Comparison of ENCODE assay signal across 28 cellular contexts in genomic region chr12:113181975-113182374, GRCh38. TPM values are rescaled to one million over a fixed set of nuclear protein-coding genes. Genes with fewer than 3 reads are reported as not detected.
DNase-seq lines count a peak whose midpoint lies in the region; ATAC-seq, FAIRE-seq and TF ChIP-seq lines count a peak whose summit lies in the region.
"Had no signal": no experiment of that assay in that cellular context is flagged by ENCODE, and none has a peak within 500 bp of the region (broad histone marks: within the 10 kb centered on the region; RNA-seq: fewer than 3 reads in every experiment).

No MANE protein-coding gene starts in this region.

- in situ Hi-C loops in K562 (cut with MboI) = loop anchor here (25.0 kb wide), 1 partner anchor 230 kb away; the partner anchor contains the start of genes SDS and SDSL

- TF ChIP-seq POLR2A in K562 (conservative IDR thresholded peaks at IDR 0.05) (no peak), stomach (IDR thresholded peaks at IDR 0.05) (no peak)

- no peak overlapping the region for H3K4me3 Mint-ChIP-seq in activated T-cell treated with anti-CD3 and anti-CD28 coated beads, Interleukin-2, amount 50 U/mL, for 72 hours
- no peak overlapping the region for H3K4me3 Mint-ChIP-seq in CD4-positive, alpha-beta T cell
- H3K4me3 Mint-ChIP-seq: H9, HFFc6 had no signal

- CTCF ChIA-PET in CD4-positive, alpha-beta T cell (lab: Charles Lee) = no interaction called here
- CTCF ChIA-PET in K562 (lab: Yijun Ruan, JAX; ENCODE audit: low intra/inter-chr PET ratio) = no interaction called here

- H2AFZ ChIP-seq in Loucy (ENCODE audit: low read length) (no peak overlapping the region), K562 (ENCODE audit: low read depth, low read length) (no peak overlapping the region)
- H2AFZ ChIP-seq: GM23248 had no signal

- H3K27ac Mint-ChIP-seq in activated T-cell treated with anti-CD3 and anti-CD28 coated beads, Interleukin-2, amount 50 U/mL, for 72 hours = peak overlapping the region; percentile 54
- peak overlapping the region; percentile 63 for H3K27ac Mint-ChIP-seq in CD4-positive, alpha-beta T cell
- H3K27ac Mint-ChIP-seq: H9, HFFc6 had no signal

- H3K9ac ChIP-seq in Loucy (ENCODE audit: low read depth, low read length, poor library complexity, severe bottlenecking) = peak overlapping the region; percentile 28
- H3K9ac ChIP-seq in K562 (ENCODE audit: insufficient read depth in 1 of 2, low read depth in 2 of 2, low read length in 2 of 2) = no peak overlapping the region
- H3K9ac ChIP-seq: GM23248 had no signal

- H3K4me1 ChIP-seq in Loucy (ENCODE audit: insufficient read depth, low read length, poor library complexity, severe bottlenecking) (peaks cover 27% of the 10 kb centered on the region), K562 (replicated peaks in 1 of 2; ENCODE audit: control insufficient read depth in 2 of 2, insufficient read depth in 2 of 2, low read length in 2 of 2) (peaks cover 18 to 33% of the 10 kb centered on the region in 2 experiments; a peak in 4 of 5 replicates), stomach (peaks cover 21 to 47% (median 27%) of the 10 kb centered on the region in 4 donors)

- intact Hi-C loops in CD4-positive, alpha-beta T cell (cut with DNase I, micrococcal nuclease) = loop anchor here in 1 of 2 experiments (10.0 kb wide), 1 partner anchor 1497 kb away; the partner anchor contains the start of genes ACAD10 and BRAP
- intact Hi-C loops in K562 (cut with micrococcal nuclease) (no loop called here), stomach (cut with DNase I; ENCODE audit: low total_unique reads) (no loop called here)

- TF ChIP-seq CTCF in CD4-positive, alpha-beta T cell (IDR thresholded peaks at IDR 0.05) = no peak
- TF ChIP-seq CTCF in Loucy (conservative IDR thresholded peaks at IDR 0.05; ENCODE audit: low read length) (no peak), K562 (IDR thresholded peaks at IDR 0.05 in 2 of 3, conservative IDR thresholded peaks at IDR 0.05 in 1 of 3; ENCODE audit: insufficient read depth in 2 of 3, low read depth in 1 of 3, low read length in 3 of 3) (no peak), stomach (IDR thresholded peaks at IDR 0.05) (no peak)

- H3K36me3 ChIP-seq in Loucy (ENCODE audit: insufficient read depth, low read length) (peaks cover 40% of the 10 kb centered on the region; the same call in 1 of the 2 replicates), K562 (ENCODE audit: control insufficient read depth, insufficient read depth, low read length) (peaks cover 71% of the 10 kb centered on the region), stomach (peaks cover 38 to 56% (median 44%) of the 10 kb centered on the region in 4 donors)

- no peaks in the 10 kb centered on the region for H3K9me2 ChIP-seq in Loucy (replicated peaks; ENCODE audit: low read depth, low read length)

- H4K20me1 ChIP-seq in Loucy (ENCODE audit: insufficient read depth, low read length, poor library complexity, severe bottlenecking) = peaks cover 45% of the 10 kb centered on the region
- H4K20me1 ChIP-seq in K562 (replicated peaks; ENCODE audit: control insufficient read depth, insufficient read depth, low read length) = peaks cover 9% of the 10 kb centered on the region

- H3K4me2 ChIP-seq in Loucy (ENCODE audit: low read depth, low read length, poor library complexity, severe bottlenecking) (peak overlapping the region; percentile 96), K562 (ENCODE audit: insufficient read depth, low read length) (no peak overlapping the region)
- H3K4me2 ChIP-seq: A549 had no signal

- H3K9me3 Mint-ChIP-seq in activated T-cell treated with anti-CD3 and anti-CD28 coated beads, Interleukin-2, amount 50 U/mL, for 72 hours = peaks cover 0 to 1% of the 10 kb centered on the region in 2 donors
- no peaks in the 10 kb centered on the region for H3K9me3 Mint-ChIP-seq in CD4-positive, alpha-beta T cell
- H3K9me3 Mint-ChIP-seq: H9 had no signal

- POLR2A ChIA-PET in CD4-positive, alpha-beta T cell (lab: Charles Lee) = no interaction called here
- POLR2A ChIA-PET in K562 (lab: Yijun Ruan, JAX) = interaction anchor here (0.6 to 1.0 kb wide), 2 partner anchors 25 to 702 kb away, joined by 4 to 5 read pairs; no protein-coding TSS in a partner anchor

- no peaks in the 10 kb centered on the region for H3K9me3 ChIP-seq in CD4-positive, alpha-beta T cell (ENCODE audit: control insufficient read depth, low read length)
- H3K9me3 ChIP-seq in Loucy (ENCODE audit: insufficient read depth, low read depth, low read length) = no peaks in the 10 kb centered on the region
- H3K9me3 ChIP-seq in K562 (replicated peaks; ENCODE audit: control insufficient read depth, insufficient read depth, low read depth, low read length) = no peaks in the 10 kb centered on the region
- H3K9me3 ChIP-seq in stomach = peaks cover 0 to 3% (median 0%) of the 10 kb centered on the region in 4 donors
- H3K9me3 ChIP-seq: BE2C, MG63 had no signal

- no peak overlapping the region for H3K27ac ChIP-seq in CD4-positive, alpha-beta T cell (ENCODE audit: low read depth, low read length)
- no peak overlapping the region for H3K27ac ChIP-seq in K562 (ENCODE audit: extremely low read depth, low read depth, low read length)
- H3K27ac ChIP-seq in stomach = no peak overlapping the region
- H3K27ac ChIP-seq: A549, GM23248 had no signal

- H3F3A ChIP-seq in Loucy (ENCODE audit: low read depth) = no peaks in the 10 kb centered on the region

- H3K79me2 ChIP-seq in Loucy (ENCODE audit: insufficient read depth, low read length) (peaks cover 54% of the 10 kb centered on the region), K562 (ENCODE audit: control insufficient read depth, insufficient read depth, low read length) (peaks cover 69% of the 10 kb centered on the region)

- 85% methylated on average over 3 of the region's 3 CpGs for WGBS in K562 (ENCODE audit: insufficient coverage, low coverage, missing lambda C conversion rate)
- WGBS in stomach, 5 donors = 85 to 91% (median 90%) methylated on average over 3 of the region's 3 CpGs

- no peak for TF ChIP-seq RAD21 in K562 (CRISPR knock-in tag; conservative IDR thresholded peaks at IDR 0.05 in 1 of 2, IDR thresholded peaks at IDR 0.05 in 1 of 2)

- no peaks in the 10 kb centered on the region for H3K27me3 ChIP-seq in CD4-positive, alpha-beta T cell (ENCODE audit: control insufficient read depth, insufficient read depth, low read length)
- H3K27me3 ChIP-seq in Loucy (ENCODE audit: insufficient read depth, low read length, poor library complexity, severe bottlenecking) (no peaks in the 10 kb centered on the region), K562 (ENCODE audit: control insufficient read depth in 2 of 2, insufficient read depth in 2 of 2, low read length in 2 of 2) (no peaks in the 10 kb centered on the region), stomach (no peaks in the 10 kb centered on the region)
- H3K27me3 ChIP-seq: BE2C, MG63 had no signal

- H3K4me1 Mint-ChIP-seq in activated T-cell treated with anti-CD3 and anti-CD28 coated beads, Interleukin-2, amount 50 U/mL, for 72 hours (ENCODE audit: low read depth) = peaks cover 30% of the 10 kb centered on the region
- H3K4me1 Mint-ChIP-seq in CD4-positive, alpha-beta T cell (ENCODE audit: low read depth) = peaks cover 31% of the 10 kb centered on the region

- TF ChIP-seq EP300 in K562 (IDR thresholded peaks at IDR 0.05; ENCODE audit: low read length) (no peak), stomach (IDR thresholded peaks at IDR 0.05) (no peak)

- ATAC-seq in activated T-cell treated with anti-CD3 and anti-CD28 coated beads, Interleukin-2, amount 50 U/mL, for 72 hours (replicated peaks in 1 of 2) = no peak
- ATAC-seq in CD4-positive, alpha-beta T cell (ENCODE audit: poor library complexity) = no peak
- ATAC-seq in K562 (no peak), GM19328 (IDR thresholded peaks at IDR 0.05; ENCODE audit: unreplicated experiment) (no peak), HG03139 (IDR thresholded peaks at IDR 0.05; ENCODE audit: unreplicated experiment) (no peak)
- ATAC-seq: A549, PC-3 had no signal

- H3K9me1 ChIP-seq in K562 (ENCODE audit: control insufficient read depth, insufficient read depth, low read length) = no peaks in the 10 kb centered on the region

- peak overlapping the region; percentile 35 for H3K4me3 ChIP-seq in Loucy (ENCODE audit: low read length, poor library complexity, severe bottlenecking)
- no peak overlapping the region for H3K4me3 ChIP-seq in K562
- no peak overlapping the region for H3K4me3 ChIP-seq in stomach
- H3K4me3 ChIP-seq: A549, GM23248, MG63 had no signal

- FAIRE-seq in K562 (lab: Jason Lieb, UNC) = no peak
- FAIRE-seq: A549, GM12891 had no signal

- no TSS peak for BruUV-seq in K562 (replicated peaks; lab: Mats Ljungman, UMichigan)

- no peaks in the 10 kb centered on the region for H3K27me3 Mint-ChIP-seq in activated T-cell treated with anti-CD3 and anti-CD28 coated beads, Interleukin-2, amount 50 U/mL, for 72 hours (ENCODE audit: low read depth)
- no peaks in the 10 kb centered on the region for H3K27me3 Mint-ChIP-seq in CD4-positive, alpha-beta T cell

- H3K36me3 Mint-ChIP-seq in activated T-cell treated with anti-CD3 and anti-CD28 coated beads, Interleukin-2, amount 50 U/mL, for 72 hours (ENCODE audit: insufficient read depth in 2 of 2) = peaks cover 4 to 16% of the 10 kb centered on the region in 2 donors
- peaks cover 79% of the 10 kb centered on the region for H3K36me3 Mint-ChIP-seq in CD4-positive, alpha-beta T cell (ENCODE audit: low read depth)

- DNase-seq in activated T-cell treated with anti-CD3 and anti-CD28 coated beads, Interleukin-2, amount 50 U/mL, for 72 hours = no peak
- DNase-seq in activated T-cell treated with anti-CD3 and anti-CD28 coated beads, Interleukin-2, amount 50 U/mL, for 48 hours = no peak
- no peak for DNase-seq in CD4-positive, alpha-beta T cell
- no peak for DNase-seq in K562 (ENCODE audit: extremely low read depth in 1 of 4, low spot score in 3 of 4)
- DNase-seq in stomach = no peak
- DNase-seq: BE2C, COR-L47, DMS79 treated with DMSO at 0.1 percent for 48 hours, GM23248, H9, HFFc6, Kasumi-1, MG63, NCI-H1417, NCI-H1694 treated with DMSO at 0.1 percent for 48 hours, NCI-H2081 treated with DMSO at 0.1 percent for 48 hours, NCI-H446, NCI-H526, PC-3, Right ventricle myocardium superior had no signal

RNA-seq across cellular contexts. Expression of gene DDX54, which starts 3.3 kb away (rescaled TPM):
- total RNA-seq in activated T-cell treated with anti-CD3 and anti-CD28 coated beads, Interleukin-2, amount 50 U/mL, for 72 hours = 10 to 100 TPM; 81.4 to 82.7 TPM
- total RNA-seq in CD4-positive, alpha-beta T cell = 10 to 100 TPM; 56.8 to 61.1 TPM
- total RNA-seq in K562 (2011; cell fraction: chromatin; rRNA removed; ENCODE audit: low replicate concordance) = 60.9 and 181 TPM in 2 replicates
- 87.0 and 87.2 TPM in 2 replicates for total RNA-seq in K562 (2011; cell fraction: nucleolus; rRNA removed)
- 56.8 and 61.4 TPM in 2 replicates for total RNA-seq in K562 (2011; cell fraction: nucleoplasm; rRNA removed)
- total RNA-seq in K562 (2014; rRNA removed) (100 and 135 TPM in 2 replicates), K562 (2014; rRNA removed; fragmentation: Illumina TruSeq; extraction: Trizol) (23.9 and 25.8 TPM in 2 replicates), K562 (2015; rRNA removed; fragmentation: Illumina TruSeq; extraction: Trizol) (48.5 and 51.4 TPM in 2 replicates), K562 (2021) (128 and 132 TPM in 2 replicates), stomach (100 to 1,000 TPM in 1 of 5 donors, 10 to 100 TPM in 4; 14.6 to 167 (median 41.7) TPM)
- polyA plus RNA-seq in K562 (2011; rRNA removed) (56.6 and 80.5 TPM in 2 replicates), K562 (2014; fragmentation: Illumina TruSeq; extraction: Trizol) (44.4 and 77.7 TPM in 2 replicates), K562 (2014; fragmentation: Nextera tagmentation; extraction: Ambion mirVana) (1 to 10 TPM; 1.4 to 3.1 TPM), K562 (2014; rRNA removed) (74.4 and 107 TPM in 2 replicates), stomach (10 to 100 TPM; 28.5 to 64.6 (median 34.1) TPM)
- polyA plus RNA-seq in K562 (2011; cell fraction: cytosol; rRNA removed) = 71.0 and 78.8 TPM in 2 replicates
- polyA plus RNA-seq in K562 (2011; cell fraction: nucleus; rRNA removed) = 76.8 and 95.6 TPM in 2 replicates
- polyA plus RNA-seq in K562 (2012) = 48.8 and 67.9 TPM in 2 replicates
- 47.0 and 50.2 TPM in 2 replicates for polyA minus RNA-seq in K562 (2011; rRNA and poly(A)+ RNA removed)
- polyA minus RNA-seq in K562 (2011; cell fraction: cytosol; rRNA and poly(A)+ RNA removed) = 52.1 and 64.3 TPM in 2 replicates
- 31.1 and 49.1 TPM in 2 replicates for polyA minus RNA-seq in K562 (2011; cell fraction: nucleus; rRNA and poly(A)+ RNA removed)

RNA-seq across cellular contexts. Expression of gene RITA1, which starts 3.5 kb away (rescaled TPM):
- total RNA-seq in activated T-cell treated with anti-CD3 and anti-CD28 coated beads, Interleukin-2, amount 50 U/mL, for 72 hours = 10 to 100 TPM; 21.3 to 25.1 TPM
- 1 to 10 TPM; 2.9 to 3.3 TPM for total RNA-seq in CD4-positive, alpha-beta T cell
- 9.9 and 32.6 TPM in 2 replicates for total RNA-seq in K562 (2011; cell fraction: chromatin; rRNA removed; ENCODE audit: low replicate concordance)
- 18.9 and 25.0 TPM in 2 replicates for total RNA-seq in K562 (2011; cell fraction: nucleolus; rRNA removed)
- total RNA-seq in K562 (2011; cell fraction: nucleoplasm; rRNA removed) = 17.7 and 18.0 TPM in 2 replicates
- total RNA-seq in K562 (2014; rRNA removed) = 40.4 and 52.0 TPM in 2 replicates
- total RNA-seq in K562 (2014; rRNA removed; fragmentation: Illumina TruSeq; extraction: Trizol) = 12.7 and 15.6 TPM in 2 replicates
- 34.3 and 36.7 TPM in 2 replicates for total RNA-seq in K562 (2015; rRNA removed; fragmentation: Illumina TruSeq; extraction: Trizol)
- total RNA-seq in K562 (2021) = 34.9 and 38.9 TPM in 2 replicates
- polyA plus RNA-seq in K562 (2011; rRNA removed) = 17.6 and 17.9 TPM in 2 replicates
- polyA plus RNA-seq in K562 (2011; cell fraction: cytosol; rRNA removed) = 23.1 and 48.6 TPM in 2 replicates
- polyA plus RNA-seq in K562 (2011; cell fraction: nucleus; rRNA removed) = 10.9 and 15.7 TPM in 2 replicates
- 23.0 and 27.5 TPM in 2 replicates for polyA plus RNA-seq in K562 (2012)
- 18.0 and 27.7 TPM in 2 replicates for polyA plus RNA-seq in K562 (2014; fragmentation: Illumina TruSeq; extraction: Trizol)
- polyA plus RNA-seq in K562 (2014; fragmentation: Nextera tagmentation; extraction: Ambion mirVana) = 1 to 10 TPM; 2.8 to 3.5 TPM
- 26.4 and 35.0 TPM in 2 replicates for polyA plus RNA-seq in K562 (2014; rRNA removed)
- 10.0 and 13.0 TPM in 2 replicates for polyA minus RNA-seq in K562 (2011; rRNA and poly(A)+ RNA removed)
- polyA minus RNA-seq in K562 (2011; cell fraction: cytosol; rRNA and poly(A)+ RNA removed) = 12.1 and 15.7 TPM in 2 replicates
- 11.0 and 11.4 TPM in 2 replicates for polyA minus RNA-seq in K562 (2011; cell fraction: nucleus; rRNA and poly(A)+ RNA removed)
- 10 to 100 TPM in 2 of 5 donors, 1 to 10 TPM in 3; 4.1 to 19.2 (median 5.0) TPM for total RNA-seq in stomach
- polyA plus RNA-seq in stomach = 10 to 100 TPM in 2 of 3 donors, 1 to 10 TPM in 1; 8.4 to 14.3 (median 11.5) TPM

RNA-seq across cellular contexts. Expression of gene CFAP73, which starts 32.5 kb away (rescaled TPM):
- total RNA-seq in activated T-cell treated with anti-CD3 and anti-CD28 coated beads, Interleukin-2, amount 50 U/mL, for 72 hours = 1 to 10 TPM; 2.0 to 2.1 TPM
- 1 to 10 TPM in 1 of 2 experiments, under 1 TPM in 1; 0.92 to 1.2 TPM for total RNA-seq in CD4-positive, alpha-beta T cell
- total RNA-seq in K562 (2011; cell fraction: chromatin; rRNA removed; ENCODE audit: low replicate concordance) = not detected in 2 replicates
- total RNA-seq in K562 (2011; cell fraction: nucleolus; rRNA removed) = not detected in 2 replicates
- not detected in 2 replicates for total RNA-seq in K562 (2011; cell fraction: nucleoplasm; rRNA removed)
- total RNA-seq in K562 (2014; rRNA removed) = not detected in 2 replicates
- total RNA-seq in K562 (2014; rRNA removed; fragmentation: Illumina TruSeq; extraction: Trizol) = not detected in 2 replicates
- total RNA-seq in K562 (2015; rRNA removed; fragmentation: Illumina TruSeq; extraction: Trizol) = not detected in 2 replicates
- total RNA-seq in K562 (2021) = not detected in 2 replicates
- polyA plus RNA-seq in K562 (2011; rRNA removed) = not detected in 2 replicates
- not detected in 2 replicates for polyA plus RNA-seq in K562 (2011; cell fraction: cytosol; rRNA removed)
- polyA plus RNA-seq in K562 (2011; cell fraction: nucleus; rRNA removed) = not detected in 2 replicates
- 0.14 and 0.17 TPM in 2 replicates for polyA plus RNA-seq in K562 (2012)
- not detected in 2 replicates for polyA plus RNA-seq in K562 (2014; fragmentation: Illumina TruSeq; extraction: Trizol)
- polyA plus RNA-seq in K562 (2014; fragmentation: Nextera tagmentation; extraction: Ambion mirVana) = not detected
- not detected in 2 replicates for polyA plus RNA-seq in K562 (2014; rRNA removed)
- polyA minus RNA-seq in K562 (2011; rRNA and poly(A)+ RNA removed) = not detected in 2 replicates
- polyA minus RNA-seq in K562 (2011; cell fraction: cytosol; rRNA and poly(A)+ RNA removed) = not detected in 2 replicates
- polyA minus RNA-seq in K562 (2011; cell fraction: nucleus; rRNA and poly(A)+ RNA removed) = not detected in 2 replicates
- 1 to 10 TPM in 1 of 5 donors, not detected in 4; 5.7 TPM for total RNA-seq in stomach
- 1 to 10 TPM in 1 of 3 donors, under 1 TPM in 2; 0.44 to 2.6 (median 0.70) TPM for polyA plus RNA-seq in stomach
- total RNA-seq: GM23248, H9, HT1080, PC-3, Right ventricle myocardium superior, RPMI7951, SK-MEL-5 had no signal
- polyA plus RNA-seq: GM23248 had no signal

RNA-seq across cellular contexts. Expression of gene TPCN1, which starts 39.3 kb away (rescaled TPM):
- total RNA-seq in activated T-cell treated with anti-CD3 and anti-CD28 coated beads, Interleukin-2, amount 50 U/mL, for 72 hours = 10 to 100 TPM; 74.7 to 84.0 TPM
- 10 to 100 TPM; 52.4 to 59.7 TPM for total RNA-seq in CD4-positive, alpha-beta T cell
- 112 and 252 TPM in 2 replicates for total RNA-seq in K562 (2011; cell fraction: chromatin; rRNA removed; ENCODE audit: low replicate concordance)
- total RNA-seq in K562 (2011; cell fraction: nucleolus; rRNA removed) = 110 and 123 TPM in 2 replicates
- total RNA-seq in K562 (2011; cell fraction: nucleoplasm; rRNA removed) = 98.7 and 108 TPM in 2 replicates
- 6.4 and 9.2 TPM in 2 replicates for total RNA-seq in K562 (2014; rRNA removed)
- 5.5 and 6.1 TPM in 2 replicates for total RNA-seq in K562 (2014; rRNA removed; fragmentation: Illumina TruSeq; extraction: Trizol)
- 7.4 and 7.8 TPM in 2 replicates for total RNA-seq in K562 (2015; rRNA removed; fragmentation: Illumina TruSeq; extraction: Trizol)
- total RNA-seq in K562 (2021) = 23.8 and 27.2 TPM in 2 replicates
- polyA plus RNA-seq in K562 (2011; rRNA removed) = 12.8 and 18.9 TPM in 2 replicates
- polyA plus RNA-seq in K562 (2011; cell fraction: cytosol; rRNA removed) = 8.0 and 10.3 TPM in 2 replicates
- 137 and 160 TPM in 2 replicates for polyA plus RNA-seq in K562 (2011; cell fraction: nucleus; rRNA removed)
- 20.9 and 33.9 TPM in 2 replicates for polyA plus RNA-seq in K562 (2012)
- 16.2 and 17.0 TPM in 2 replicates for polyA plus RNA-seq in K562 (2014; fragmentation: Illumina TruSeq; extraction: Trizol)
- 1 to 10 TPM in 1 of 2 experiments, under 1 TPM in 1; 0.80 to 1.1 TPM for polyA plus RNA-seq in K562 (2014; fragmentation: Nextera tagmentation; extraction: Ambion mirVana)
- polyA plus RNA-seq in K562 (2014; rRNA removed) = 19.2 and 19.3 TPM in 2 replicates
- polyA minus RNA-seq in K562 (2011; rRNA and poly(A)+ RNA removed) = 7.8 and 12.1 TPM in 2 replicates
- polyA minus RNA-seq in K562 (2011; cell fraction: cytosol; rRNA and poly(A)+ RNA removed) = 17.9 and 21.8 TPM in 2 replicates
- 30.6 and 40.4 TPM in 2 replicates for polyA minus RNA-seq in K562 (2011; cell fraction: nucleus; rRNA and poly(A)+ RNA removed)
- 10 to 100 TPM; 15.2 to 78.2 (median 48.4) TPM for total RNA-seq in stomach
- polyA plus RNA-seq in stomach = 10 to 100 TPM in 1 of 3 donors, 1 to 10 TPM in 2; 5.8 to 24.2 (median 6.3) TPM

RNA-seq across cellular contexts. Expression of gene RASAL1, which starts 46.4 kb away (rescaled TPM):
- total RNA-seq in activated T-cell treated with anti-CD3 and anti-CD28 coated beads, Interleukin-2, amount 50 U/mL, for 72 hours = 10 to 100 TPM in 1 of 2 donors, 1 to 10 TPM in 1; 6.7 to 13.4 TPM
- total RNA-seq in CD4-positive, alpha-beta T cell = 1 to 10 TPM; 1.2 to 2.7 TPM
- total RNA-seq in K562 (2011; cell fraction: chromatin; rRNA removed; ENCODE audit: low replicate concordance) = 0.30 TPM in 1 of 2 replicates, not detected in the other
- total RNA-seq in K562 (2011; cell fraction: nucleolus; rRNA removed) = 0.17 TPM in 1 of 2 replicates, not detected in the other
- not detected in 2 replicates for total RNA-seq in K562 (2011; cell fraction: nucleoplasm; rRNA removed)
- 0.08 and 0.14 TPM in 2 replicates for total RNA-seq in K562 (2014; rRNA removed)
- total RNA-seq in K562 (2014; rRNA removed; fragmentation: Illumina TruSeq; extraction: Trizol) = not detected in 2 replicates
- total RNA-seq in K562 (2015; rRNA removed; fragmentation: Illumina TruSeq; extraction: Trizol) = not detected in 2 replicates
- 0.16 TPM in 1 of 2 replicates, not detected in the other for total RNA-seq in K562 (2021)
- 0.06 TPM in 1 of 2 replicates, not detected in the other for polyA plus RNA-seq in K562 (2011; rRNA removed)
- polyA plus RNA-seq in K562 (2011; cell fraction: cytosol; rRNA removed) = 0.03 TPM in 1 of 2 replicates, not detected in the other
- 0.07 and 0.18 TPM in 2 replicates for polyA plus RNA-seq in K562 (2011; cell fraction: nucleus; rRNA removed)
- polyA plus RNA-seq in K562 (2012) = 0.04 TPM in 1 of 2 replicates, not detected in the other
- polyA plus RNA-seq in K562 (2014; fragmentation: Illumina TruSeq; extraction: Trizol) = not detected in 2 replicates
- not detected for polyA plus RNA-seq in K562 (2014; fragmentation: Nextera tagmentation; extraction: Ambion mirVana)
- not detected in 2 replicates for polyA plus RNA-seq in K562 (2014; rRNA removed)
- polyA minus RNA-seq in K562 (2011; rRNA and poly(A)+ RNA removed) = not detected in 2 replicates
- not detected in 2 replicates for polyA minus RNA-seq in K562 (2011; cell fraction: cytosol; rRNA and poly(A)+ RNA removed)
- polyA minus RNA-seq in K562 (2011; cell fraction: nucleus; rRNA and poly(A)+ RNA removed) = not detected in 2 replicates
- 10 to 100 TPM in 3 of 5 donors, 1 to 10 TPM in 2; 8.8 to 62.0 (median 47.3) TPM for total RNA-seq in stomach
- polyA plus RNA-seq in stomach = 10 to 100 TPM in 2 of 3 donors, 1 to 10 TPM in 1; 3.0 to 28.9 (median 18.8) TPM
- total RNA-seq: GM23248, HFFc6, HT1080, Right ventricle myocardium superior, RPMI7951 had no signal
- polyA plus RNA-seq: GM23248 had no signal
